19 cellular contexts compared by ENCODE assay signal in the genomic region with DNA sequence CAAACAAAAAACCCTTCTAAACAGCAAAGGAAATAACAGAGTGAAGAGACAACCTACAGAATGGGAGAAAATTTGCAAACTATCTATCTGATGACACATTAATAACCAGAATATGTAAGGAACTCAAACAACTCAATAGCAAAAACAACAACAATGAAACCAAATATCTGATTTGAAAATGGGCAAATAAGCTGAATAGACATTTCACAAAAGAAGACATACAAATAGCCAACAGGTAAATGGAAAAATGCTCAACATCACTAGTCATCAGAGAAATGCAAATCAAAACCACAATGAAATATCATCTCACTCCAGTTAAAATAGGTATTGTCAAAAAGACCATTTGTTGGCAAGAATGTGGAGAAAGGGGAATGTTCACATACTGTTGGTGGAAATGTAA. TPM values are rescaled to one million over a fixed set of nuclear protein-coding genes. Genes with fewer than 3 reads are reported as not detected.
DNase-seq lines count a peak whose midpoint lies in the region; ATAC-seq, FAIRE-seq and TF ChIP-seq lines count a peak whose summit lies in the region.
"Had no signal": no experiment of that assay in that cellular context is flagged by ENCODE, and none has a peak within 500 bp of the region (broad histone marks: within the 10 kb centered on the region; RNA-seq: fewer than 3 reads in every experiment).

No MANE protein-coding gene starts in this region.

- H3K9me3 ChIP-seq in A549, result no peaks in the 10 kb centered on the region
- H3K9me3 ChIP-seq in IMR-90 (ENCODE audit: control insufficient read depth, insufficient read depth, low read length), result no peaks in the 10 kb centered on the region
- no peaks in the 10 kb centered on the region for H3K9me3 ChIP-seq in osteoblast (ENCODE audit: low read depth, low read length)

- no peak overlapping the region for H2BK120ac ChIP-seq in IMR-90 (ENCODE audit: low read depth, low read length)

- H3K79me1 ChIP-seq in IMR-90 (ENCODE audit: low read depth in 1 of 2, low read length in 2 of 2), result no peaks in the 10 kb centered on the region

- no peak overlapping the region for H3K14ac ChIP-seq in IMR-90 (replicated peaks; ENCODE audit: low read depth, low read length)

- H2AFZ ChIP-seq in IMR-90 (replicated peaks; ENCODE audit: low read length, poor library complexity) (no peak overlapping the region), osteoblast (ENCODE audit: low read length) (no peak overlapping the region)

- in situ Hi-C loops in IMR-90 (cut with MboI; ENCODE audit: low sequenced_read_pairs), result loop anchor here (10.0 kb wide), 2 partner anchors 85 to 1335 kb away; no protein-coding TSS in a partner anchor

- H3K79me2 ChIP-seq in osteoblast (ENCODE audit: insufficient read depth, low read length), result no peaks in the 10 kb centered on the region

- H4K20me1 ChIP-seq in IMR-90 (ENCODE audit: insufficient read depth, low read length) (no peaks in the 10 kb centered on the region), osteoblast (ENCODE audit: insufficient read depth, low read length) (no peaks in the 10 kb centered on the region)

- ATAC-seq in A549, result no peak
- ATAC-seq in IMR-90 (ENCODE audit: low read depth), result no peak
- ATAC-seq in GM19463 (IDR thresholded peaks at IDR 0.05; ENCODE audit: unreplicated experiment), result no peak
- ATAC-seq: HCT116 had no signal

- dilution Hi-C loops in IMR-90 (cut with HindIII; ENCODE audit: low sequenced_read_pairs, unreplicated experiment), result no loop called here

- H4K8ac ChIP-seq in IMR-90 (ENCODE audit: low read depth in 2 of 2, low read length in 2 of 2), result no peak overlapping the region

- POLR2A ChIA-PET in A549 (lab: Yijun Ruan, JAX) (no interaction called here), IMR-90 (lab: Charles Lee; ENCODE audit: unreplicated experiment) (no interaction called here)

- H3K18ac ChIP-seq in IMR-90 (ENCODE audit: low read depth, low read length), result no peak overlapping the region

- no peak overlapping the region for H3K56ac ChIP-seq in IMR-90 (ENCODE audit: extremely low read depth, insufficient read depth, low read length)

- H4K91ac ChIP-seq in IMR-90 (ENCODE audit: insufficient read depth, low read depth, low read length), result no peak overlapping the region

- H3K4ac ChIP-seq in IMR-90 (ENCODE audit: low read depth, low read length), result no peak overlapping the region

- TF ChIP-seq POLR2A in A549 (IDR thresholded peaks at IDR 0.05; ENCODE audit: low read length), result no peak
- no peak for TF ChIP-seq POLR2A in IMR-90 (IDR thresholded peaks at IDR 0.05; ENCODE audit: low read depth, low read length)

- H2BK20ac ChIP-seq in IMR-90 (ENCODE audit: low read depth, low read length), result no peak overlapping the region

- no peak for TF ChIP-seq EP300 in A549 (IDR thresholded peaks at IDR 0.05)

- H3K23ac ChIP-seq in IMR-90 (ENCODE audit: low read depth, low read length), result no peak overlapping the region

- H2BK15ac ChIP-seq in IMR-90 (ENCODE audit: low read depth, low read length), result no peak overlapping the region

- no peak overlapping the region for H2AK5ac ChIP-seq in IMR-90 (ENCODE audit: low read depth, low read length)

- TF ChIP-seq CTCF in A549 (IDR thresholded peaks at IDR 0.05) (no peak), IMR-90 (conservative IDR thresholded peaks at IDR 0.05; ENCODE audit: low read depth, low read length) (no peak), osteoblast (IDR thresholded peaks at IDR 0.05; ENCODE audit: extremely low read depth, low read depth, low read length) (no peak)

- H3K4me1 ChIP-seq in A549 (peaks cover 7% of the 10 kb centered on the region; the same call in 1 of the 3 replicates), IMR-90 (ENCODE audit: control insufficient read depth, insufficient read depth, low read length) (no peaks in the 10 kb centered on the region), osteoblast (ENCODE audit: insufficient read depth, low read length) (no peaks in the 10 kb centered on the region)

- H2BK5ac ChIP-seq in IMR-90 (ENCODE audit: low read depth, low read length, poor library complexity, severe bottlenecking), result no peak overlapping the region

- no peak overlapping the region for H3K4me3 ChIP-seq in A549
- no peak overlapping the region for H3K4me3 ChIP-seq in IMR-90 (ENCODE audit: insufficient read depth, low read depth, low read length)
- no peak overlapping the region for H3K4me3 ChIP-seq in osteoblast (ENCODE audit: insufficient read depth, low read length)
- H3K4me3 ChIP-seq: GM23338 had no signal

- TF ChIP-seq RAD21 in A549 (conservative IDR thresholded peaks at IDR 0.05 in 1 of 2, IDR thresholded peaks at IDR 0.05 in 1 of 2), result no peak
- TF ChIP-seq RAD21 in IMR-90 (IDR thresholded peaks at IDR 0.05; ENCODE audit: low read length), result no peak

- H3K36me3 ChIP-seq in IMR-90 (ENCODE audit: control insufficient read depth, insufficient read depth, low read length) (no peaks in the 10 kb centered on the region), osteoblast (ENCODE audit: insufficient read depth, low read length) (no peaks in the 10 kb centered on the region)

- no peak overlapping the region for H2AK9ac ChIP-seq in IMR-90 (replicated peaks; ENCODE audit: low read depth, low read length, poor library complexity)

- no peaks in the 10 kb centered on the region for H3K27me3 ChIP-seq in IMR-90 (ENCODE audit: control insufficient read depth, insufficient read depth, low read length)
- peaks cover 2% of the 10 kb centered on the region for H3K27me3 ChIP-seq in osteoblast (ENCODE audit: insufficient read depth, low read length)

- H4K5ac ChIP-seq in IMR-90 (ENCODE audit: low read depth, low read length), result no peak overlapping the region

- intact Hi-C loops in IMR-90 (cut with micrococcal nuclease), result no loop called here

- no peak overlapping the region for H3K9ac ChIP-seq in IMR-90 (ENCODE audit: low read depth, low read length)

- no peak overlapping the region for H3K27ac ChIP-seq in A549
- H3K27ac ChIP-seq in IMR-90 (ENCODE audit: insufficient read depth, low read length), result no peak overlapping the region
- no peak overlapping the region for H3K27ac ChIP-seq in osteoblast (ENCODE audit: low read depth, low read length)

- DNase-seq in A549 (ENCODE audit: low read depth in 1 of 2, low spot score in 1 of 2) (no peak), IMR-90 (no peak), osteoblast (ENCODE audit: insufficient read length, low spot score, missing footprints) (no peak), GM19238 (ENCODE audit: insufficient read length, low spot score) (no peak)
- DNase-seq: 8988T; C1 segment of cervical spinal cord; Calu3; CD4-positive, alpha-beta memory T cell; COR-L47; DMS153; DND-41; H9 had no signal

- H3K4me2 ChIP-seq in A549 (no peak overlapping the region), IMR-90 (ENCODE audit: low read depth, low read length) (no peak overlapping the region), osteoblast (ENCODE audit: insufficient read depth, low read length) (no peak overlapping the region)
- H3K4me2 ChIP-seq: GM23338 had no signal

- CTCF ChIA-PET in A549 (lab: Yijun Ruan, JAX) (no interaction called here), IMR-90 (lab: Yijun Ruan, JAX) (no interaction called here)

- no peak for FAIRE-seq in A549 (lab: Jason Lieb, UNC)
- FAIRE-seq in TTC549 (lab: Jason Lieb, UNC), result peak; percentile 3
- FAIRE-seq: G401.6, GM12892, GM19239 had no signal

- BruUV-seq in IMR-90 (replicated peaks; lab: Mats Ljungman, UMichigan), result no TSS peak

- no peaks in the 10 kb centered on the region for H3K9me1 ChIP-seq in IMR-90 (ENCODE audit: insufficient read depth, low read length)

TF ChIP-seq in A549, 52 proteins besides CTCF, POLR2A, EP300 and RAD21:
- TF ChIP-seq NPAS2 (CRISPR knock-in tag; IDR thresholded peaks at IDR 0.05; ENCODE audit: borderline replicate concordance) (no peak), MAFK (IDR thresholded peaks at IDR 0.05; ENCODE audit: partially characterized antibody) (peak; percentile 73)

TF ChIP-seq in IMR-90, 13 proteins besides CTCF, POLR2A, EP300 and RAD21:
- TF ChIP-seq MAFK (IDR thresholded peaks at IDR 0.05; ENCODE audit: low read depth, low read length) (0 out of 2 replicates have a peak, but pooled peaks have one; percentile 31), MAZ (IDR thresholded peaks at IDR 0.05; ENCODE audit: borderline replicate concordance, low read depth, low read length) (no peak), RFX5 (IDR thresholded peaks at IDR 0.05; ENCODE audit: low read depth, low read length) (no peak), BHLHE40 (IDR thresholded peaks at IDR 0.05; ENCODE audit: low read depth, low read length) (no peak), MXI1 (IDR thresholded peaks at IDR 0.05; ENCODE audit: borderline replicate concordance, low read depth, low read length) (no peak), SMC3 (IDR thresholded peaks at IDR 0.05; ENCODE audit: low read depth, low read length) (no peak)

RNA-seq across cellular contexts. Expression of a gene that starts 57.6 kb away (rescaled TPM):
- polyA plus RNA-seq in A549 (2011; rRNA removed) (12.7 and 17.3 TPM in 2 replicates), A549 (2017; fragmentation: RNase III; extraction: RNeasy Plus Mini Kit Qiagen cat#74134 plus additional on column Dnase treatment) (4.0 TPM in 3 replicates), IMR-90 (2012; rRNA removed) (5.1 and 5.4 TPM in 2 replicates)
- polyA plus RNA-seq in A549 (2012; cell fraction: cytosol; rRNA removed), result 2.3 and 2.7 TPM in 2 replicates
- polyA plus RNA-seq in A549 (2012; cell fraction: nucleus; rRNA removed), result 1.6 and 2.1 TPM in 2 replicates
- polyA minus RNA-seq in A549 (2011; rRNA and poly(A)+ RNA removed), result 41.0 and 49.1 TPM in 2 replicates
- total RNA-seq in IMR-90 (2012; rRNA removed) (26.1 and 39.3 TPM in 2 replicates), osteoblast (29.8 and 31.8 TPM in 2 replicates)
- 2.0 and 7.1 TPM in 2 replicates for polyA plus RNA-seq in IMR-90 (2012; cell fraction: cytosol; rRNA removed)
- 1.6 and 13.7 TPM in 2 replicates for polyA plus RNA-seq in IMR-90 (2012; cell fraction: nucleus; rRNA removed; ENCODE audit: low replicate concordance)
